In genomic region chrX:101012031-101012430, GRCh38 we compare ENCODE assay signal across 19 cellular contexts. TPM values are rescaled to one million over a fixed set of nuclear protein-coding genes. Genes with fewer than 3 reads are reported as not detected.
"Had no signal": no experiment of that assay in that cellular context is flagged by ENCODE, and none has a peak within 500 bp of the region (broad histone marks: within the 10 kb centered on the region; RNA-seq: fewer than 3 reads in every experiment).

No MANE protein-coding gene starts in this region.

RNA-seq across cellular contexts. Expression of gene ARL13A, which starts 42.5 kb away (rescaled TPM):
- total RNA-seq: activated CD4-positive, alpha-beta memory T cell treated with anti-CD3 and anti-CD28 coated beads, Interleukin-2, amount 10 ng/mL, durations not matched to agents 7 days and 5 days; activated CD4-positive, alpha-beta T cell treated with anti-CD3 and anti-CD28 coated beads for 36 hours; activated CD4-positive, alpha-beta T cell treated with anti-CD3 and anti-CD28 coated beads, Interleukin-2, amount 10 ng/mL, durations not matched to agents 7 days and 5 days; activated CD8-positive, alpha-beta memory T cell treated with anti-CD3 and anti-CD28 coated beads, Interleukin-2, amount 10 ng/mL, durations not matched to agents 7 days and 5 days; activated CD8-positive, alpha-beta T cell treated with anti-CD3 and anti-CD28 coated beads, Interleukin-2, amount 10 ng/mL, durations not matched to agents 7 days and 5 days; activated naive CD8-positive, alpha-beta T cell treated with anti-CD3 and anti-CD28 coated beads, Interleukin-2, amount 10 ng/mL, durations not matched to agents 7 days and 5 days; activated T-helper 2 cell treated with anti-CD3 and anti-CD28 coated beads, Interferon-gamma antibody, Interleukin-2, Interleukin-4, amounts not matched to agents 10 μg/mL and 5 μg/mL and 100 μg/mL, durations not matched to agents 14 hours and 24 hours and 36 hours; aorta; astrocyte; body of pancreas; breast epithelium; cardiac septum; cerebellum; T-cell; T-helper 1 cell treated with Interleukin-12 subunit alpha and Interleukin-12 subunit beta and Interleukin-4 antibody, amounts not matched to agents 30 ng/mL and 1 ng/mL, for 36 hours; T-helper 17 cell; T-helper 2 cell treated with Interferon-gamma antibody and Interleukin-4, amounts not matched to agents 100 ng/mL and 5 ng/mL, for 36 hours; WTC11 had no signal
- polyA plus RNA-seq: adipose tissue, aorta had no signal
